Comparison of ENCODE assay signal across 8 cellular contexts in the genomic region with DNA sequence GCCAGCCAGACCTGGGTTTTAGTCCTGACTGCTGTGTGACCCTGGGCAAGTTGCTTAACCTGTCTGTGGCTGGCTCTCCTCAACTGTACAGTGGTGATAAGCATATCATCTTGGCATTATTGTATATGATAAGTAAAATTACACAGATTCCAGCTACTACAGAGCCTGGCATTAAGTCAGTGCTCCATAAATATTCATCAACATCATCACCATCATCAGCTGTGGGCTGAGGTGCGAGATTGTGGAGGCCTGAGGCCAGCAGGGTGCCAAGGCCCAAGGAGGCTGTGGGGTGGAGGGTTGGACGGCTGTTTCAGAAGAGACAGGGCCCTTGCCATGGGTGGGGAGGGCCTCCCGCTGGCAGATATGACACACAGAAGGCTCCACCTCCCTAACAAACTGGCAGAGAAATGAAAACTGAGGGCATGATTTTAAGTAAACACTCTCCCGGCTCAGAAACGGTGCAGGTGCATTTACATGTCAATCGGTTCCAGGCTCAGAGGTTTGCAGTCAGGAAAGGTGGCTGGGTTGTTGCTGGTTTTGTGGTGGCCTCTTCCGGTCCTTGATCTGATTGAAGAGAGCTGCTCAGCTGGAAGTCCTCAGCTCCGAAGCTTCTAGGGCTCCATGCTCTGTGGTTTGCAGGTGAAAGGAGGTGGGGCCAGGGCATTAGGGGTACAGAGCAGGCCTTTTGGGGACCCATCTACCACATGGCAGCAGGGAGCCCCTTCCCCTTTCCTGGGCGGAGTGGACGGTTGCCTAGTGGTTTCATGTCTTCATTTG. TPM values are rescaled to one million over a fixed set of nuclear protein-coding genes. Genes with fewer than 3 reads are reported as not detected.
DNase-seq lines count a peak whose midpoint lies in the region; ATAC-seq lines count a peak whose summit lies in the region.

No MANE protein-coding gene starts in this region.

- no peaks in the 10 kb centered on the region for H3K9me3 Mint-ChIP-seq in naive thymus-derived CD4-positive, alpha-beta T cell

- peak; percentile 55 to 68 for DNase-seq in NCI-H2081 (lab: John Stamatoyannopoulos, UW)
- no peak for DNase-seq in NCI-H2081 treated with DMSO at 0.1 percent for 48 hours (lab: John Stamatoyannopoulos, UW)
- peak; percentile 29 for DNase-seq in NCI-H1417 treated with DMSO at 0.1 percent for 48 hours (lab: John Stamatoyannopoulos, UW)
- peak; percentile 46 for DNase-seq in activated T-helper 1 cell treated with Interleukin-2 at 50 U/mL for 16 hours (ENCODE audit: low read depth)
- peak in 8 of 9 donors; percentile 35 to 91 (median 86) for DNase-seq in naive thymus-derived CD4-positive, alpha-beta T cell
- no peak for DNase-seq in NOMO-1 treated with DMSO at 0.1 percent for 48 hours (lab: John Stamatoyannopoulos, UW; ENCODE audit: unreplicated experiment)

- peak overlapping the region; percentile 57 for H3K27ac ChIP-seq in naive thymus-derived CD4-positive, alpha-beta T cell (ENCODE audit: low read depth, low read length)

- H3K27ac Mint-ChIP-seq in naive thymus-derived CD4-positive, alpha-beta T cell = peak overlapping the region; percentile 80 to 95 (median 94)

- H3K4me3 Mint-ChIP-seq in naive thymus-derived CD4-positive, alpha-beta T cell = peak overlapping the region; percentile 62 to 78 (median 74)

- ATAC-seq in naive thymus-derived CD4-positive, alpha-beta T cell = peak; percentile 78
- ATAC-seq in HG02763 (IDR thresholded peaks at IDR 0.05; ENCODE audit: unreplicated experiment) (no peak), GM18517 (IDR thresholded peaks at IDR 0.05; ENCODE audit: unreplicated experiment) (no peak)

- H3K36me3 Mint-ChIP-seq in naive thymus-derived CD4-positive, alpha-beta T cell = no peaks in the 10 kb centered on the region

- H3K27me3 ChIP-seq in naive thymus-derived CD4-positive, alpha-beta T cell (ENCODE audit: control insufficient read depth in 2 of 2, insufficient read depth in 2 of 2, low read length in 2 of 2) = no peaks in the 10 kb centered on the region

- H3K36me3 ChIP-seq in naive thymus-derived CD4-positive, alpha-beta T cell (ENCODE audit: control insufficient read depth in 2 of 3, insufficient read depth in 3 of 3, low read length in 3 of 3) = no peaks in the 10 kb centered on the region

- no peaks in the 10 kb centered on the region for H3K9me3 ChIP-seq in naive thymus-derived CD4-positive, alpha-beta T cell (ENCODE audit: control insufficient read depth in 2 of 3, low read length in 3 of 3)

- H3K4me1 Mint-ChIP-seq in naive thymus-derived CD4-positive, alpha-beta T cell = peaks cover 28 to 78% (median 65%) of the 10 kb centered on the region in 7 donors

- CTCF ChIA-PET in naive thymus-derived CD4-positive, alpha-beta T cell (lab: Charles Lee) = interaction anchor here (0.6 to 1.6 kb wide), 4 partner anchors 14 to 79 kb away, joined by 3 to 13 read pairs (median 4); no protein-coding TSS in a partner anchor

- peaks cover 59 to 79% of the 10 kb centered on the region in 2 donors for H3K4me1 ChIP-seq in naive thymus-derived CD4-positive, alpha-beta T cell (ENCODE audit: control insufficient read depth in 2 of 2, insufficient read depth in 2 of 2, low read length in 2 of 2)

- POLR2A ChIA-PET in naive thymus-derived CD4-positive, alpha-beta T cell (lab: Charles Lee) = interaction anchor here (0.6 to 2.0 kb wide), 9 partner anchors 9 to 89 kb away, joined by 3 to 11 read pairs (median 4); a partner anchor contains a TSS

- peak overlapping the region; percentile 29 for H3K4me3 ChIP-seq in naive thymus-derived CD4-positive, alpha-beta T cell (ENCODE audit: low read length)

- peaks cover 0 to 8% (median 0%) of the 10 kb centered on the region in 5 donors for H3K27me3 Mint-ChIP-seq in naive thymus-derived CD4-positive, alpha-beta T cell

- intact Hi-C loops in naive thymus-derived CD4-positive, alpha-beta T cell (cut with micrococcal nuclease) = loop anchor here (1.0 to 5.0 kb wide), 8 partner anchors 12 to 77 kb away; no protein-coding TSS in a partner anchor

RNA-seq across cellular contexts. Expression of a gene that starts 10.2 kb away (rescaled TPM):
- total RNA-seq in naive thymus-derived CD4-positive, alpha-beta T cell = 1 to 10 TPM in 1 of 5 experiments, under 1 TPM in 2, not detected in 2; 0.46 to 1.1 (median 0.61) TPM
- under 1 TPM; 0.33 to 0.48 TPM for polyA plus RNA-seq in naive thymus-derived CD4-positive, alpha-beta T cell

RNA-seq across cellular contexts. Expression of a gene that starts 19.9 kb away (rescaled TPM):
- total RNA-seq in naive thymus-derived CD4-positive, alpha-beta T cell = 1 to 10 TPM in 2 of 5 experiments, not detected in 3; 1.6 to 9.7 TPM
- polyA plus RNA-seq in naive thymus-derived CD4-positive, alpha-beta T cell = 1 to 10 TPM in 1 of 2 donors, under 1 TPM in 1; 0.24 to 3.1 TPM

Comparison
In these comparisons a context has a peak if more than half of its experiments do, and no peak if none do; other contexts are left out.
1. DNase-seq: peak in NCI-H2081 (2 of 2), NCI-H1417 treated with DMSO at 0.1 percent for 48 hours (single experiment), activated T-helper 1 cell treated with Interleukin-2 at 50 U/mL for 16 hours (single experiment) and naive thymus-derived CD4-positive, alpha-beta T cell (8 of 9); none in NCI-H2081 treated with DMSO at 0.1 percent for 48 hours (single experiment) and NOMO-1 treated with DMSO at 0.1 percent for 48 hours (single experiment).